In the genomic region with DNA sequence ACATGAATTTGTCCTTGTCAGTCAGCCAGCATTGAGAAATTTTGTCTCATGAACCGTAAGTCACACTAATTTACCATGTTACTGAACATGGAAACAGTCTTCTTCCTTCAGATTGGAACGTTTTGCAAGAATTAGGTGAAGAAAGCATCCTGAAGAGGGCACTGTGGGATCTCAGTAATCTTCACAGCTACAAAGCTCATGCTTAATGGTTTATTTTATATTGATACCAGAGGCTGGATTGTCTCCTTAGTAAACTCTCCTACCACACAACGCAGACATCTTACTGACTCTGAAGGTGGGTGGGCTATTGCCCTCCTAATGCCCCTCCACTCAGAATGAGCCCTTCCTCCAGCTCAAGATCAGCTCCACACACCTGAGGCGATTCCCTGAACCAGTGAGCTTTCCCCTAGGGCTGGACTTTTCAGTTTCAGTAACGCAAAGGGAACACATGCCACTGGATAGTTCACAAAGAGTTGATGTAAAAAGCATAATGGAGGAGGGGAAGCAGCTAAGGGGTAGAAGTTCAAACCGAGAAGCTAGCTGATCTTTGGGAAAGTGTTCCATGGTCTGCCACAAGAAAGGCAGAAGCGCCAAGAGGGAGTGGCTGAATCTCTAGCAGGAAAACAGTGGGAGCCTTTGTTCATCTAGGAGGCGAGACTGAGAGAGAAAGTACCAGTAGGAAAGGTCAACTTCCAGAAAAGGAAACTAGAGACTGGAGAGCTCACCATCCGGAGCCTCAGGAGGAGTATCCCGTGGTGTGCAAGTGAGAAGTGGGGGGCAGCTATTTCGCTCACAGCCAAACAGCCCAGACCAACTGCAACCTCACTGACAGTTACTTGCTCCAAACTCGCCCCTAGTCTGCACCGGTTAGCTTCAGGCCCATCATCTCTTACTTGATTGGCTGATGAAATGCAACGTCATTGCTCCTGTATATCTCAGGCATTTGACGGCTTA, we compare ENCODE assay signal across 8 cellular contexts. TPM values are rescaled to one million over a fixed set of nuclear protein-coding genes. Genes with fewer than 3 reads are reported as not detected.
DNase-seq lines count a peak whose midpoint lies in the region; ATAC-seq, FAIRE-seq and TF ChIP-seq lines count a peak whose summit lies in the region.

A gene (minus strand): TSS at position 849 of the 954 bp plus-strand sequence. CDS start 7,425 bp downstream, outside the sequence.

- in situ Hi-C loops in K562 (cut with MboI): no loop called here

- WGBS in K562 (ENCODE audit: insufficient coverage, low coverage, missing lambda C conversion rate): 3% methylated on average over 11 of the region's 15 CpGs
- WGBS in hepatocyte (ENCODE audit: low lambda C conversion rate, missing lambda C conversion rate): 30% methylated on average over 15 of the region's 15 CpGs

- POLR2A ChIA-PET in Caco-2 (lab: Charles Lee) (interaction anchor here (0.8 to 1.2 kb wide), 3 partner anchors 12 to 238 kb away, joined by 4 to 11 read pairs (median 5); no protein-coding TSS in a partner anchor), K562 (lab: Yijun Ruan, JAX) (no interaction called here)

- H3K9me2 ChIP-seq in hepatocyte (replicated peaks; ENCODE audit: insufficient read depth): no peaks in the 10 kb centered on the region

- H3K36me3 Mint-ChIP-seq in Caco-2 (ENCODE audit: insufficient read depth, unreplicated experiment) (no peaks in the 10 kb centered on the region), IgD-negative memory B cell (no peaks in the 10 kb centered on the region)

- TF ChIP-seq POLR2A in Peyer's patch (IDR thresholded peaks at IDR 0.05): peak; percentile 8 to 11
- no peak for TF ChIP-seq POLR2A in K562 (conservative IDR thresholded peaks at IDR 0.05)

- H3K27me3 Mint-ChIP-seq in Caco-2 (ENCODE audit: insufficient read depth, unreplicated experiment): no peaks in the 10 kb centered on the region
- no peaks in the 10 kb centered on the region for H3K27me3 Mint-ChIP-seq in IgD-negative memory B cell

- peak; percentile 49 to 66 for DNase-seq in Caco-2
- peak in 2 of 3 donors; percentile 57 to 66 for DNase-seq in Peyer's patch
- DNase-seq in K562 (ENCODE audit: extremely low read depth in 1 of 4, low spot score in 3 of 4): peak; percentile 3 to 37 (median 6)
- DNase-seq in hepatocyte (ENCODE audit: low spot score): peak; percentile 81
- no peak for DNase-seq in NCI-H774 (lab: John Stamatoyannopoulos, UW)

- H3K4me1 ChIP-seq in Caco-2 (no peaks in the 10 kb centered on the region), Peyer's patch (peaks cover 0 to 4% (median 0%) of the 10 kb centered on the region in 4 donors), K562 (replicated peaks in 1 of 2; ENCODE audit: control insufficient read depth in 2 of 2, insufficient read depth in 2 of 2, low read length in 2 of 2) (no peaks in the 10 kb centered on the region; a peak in 2 of 5 replicates), hepatocyte (ENCODE audit: insufficient read depth) (no peaks in the 10 kb centered on the region), rectal smooth muscle tissue (ENCODE audit: control insufficient read depth, insufficient read depth, low read length) (no peaks in the 10 kb centered on the region)

- H3K9me1 ChIP-seq in K562 (ENCODE audit: control insufficient read depth, insufficient read depth, low read length): no peaks in the 10 kb centered on the region

- H4K20me1 ChIP-seq in K562 (replicated peaks; ENCODE audit: control insufficient read depth, insufficient read depth, low read length) (no peaks in the 10 kb centered on the region), hepatocyte (ENCODE audit: insufficient read depth, poor library complexity, severe bottlenecking) (no peaks in the 10 kb centered on the region)

- FAIRE-seq in K562 (lab: Jason Lieb, UNC): peak; percentile 63

- intact Hi-C loops in Caco-2 (cut with micrococcal nuclease; ENCODE audit: unreplicated experiment): loop anchor here (1.0 to 2.0 kb wide), 6 partner anchors 29 to 237 kb away; no protein-coding TSS in a partner anchor
- intact Hi-C loops in K562 (cut with micrococcal nuclease): loop anchor here (1.0 kb wide), 1 partner anchor 226 kb away; no protein-coding TSS in a partner anchor

- H3K79me2 ChIP-seq in K562 (ENCODE audit: control insufficient read depth, insufficient read depth, low read length): no peaks in the 10 kb centered on the region
- no peaks in the 10 kb centered on the region for H3K79me2 ChIP-seq in hepatocyte

- H3K4me3 ChIP-seq in Caco-2 (ENCODE audit: low read depth, low read length): peak within 1 kb of the TSS; percentile 45
- H3K4me3 ChIP-seq in Peyer's patch: peak within 1 kb of the TSS; percentile 14 to 52 (median 38)
- H3K4me3 ChIP-seq in K562: no peak within 1 kb of the TSS
- H3K4me3 ChIP-seq in hepatocyte: peak within 1 kb of the TSS; percentile 20
- peak within 1 kb of the TSS; percentile 65 for H3K4me3 ChIP-seq in rectal smooth muscle tissue (ENCODE audit: low read length)

- no peaks in the 10 kb centered on the region for H3K4me1 Mint-ChIP-seq in Caco-2 (ENCODE audit: low read depth, unreplicated experiment)
- peaks cover 24 to 27% (median 25%) of the 10 kb centered on the region in 3 donors for H3K4me1 Mint-ChIP-seq in IgD-negative memory B cell

- CTCF ChIA-PET in Caco-2 (lab: Charles Lee) (interaction anchor here (0.6 to 2.8 kb wide), 18 partner anchors 8 to 239 kb away, joined by 3 to 58 read pairs (median 6); no protein-coding TSS in a partner anchor), K562 (lab: Yijun Ruan, JAX; ENCODE audit: low intra/inter-chr PET ratio) (interaction anchor here (1.0 kb wide), 1 partner anchor 226 kb away, joined by 6 read pairs; no protein-coding TSS in a partner anchor)

- H3K9me3 Mint-ChIP-seq in Caco-2 (ENCODE audit: unreplicated experiment) (no peaks in the 10 kb centered on the region), IgD-negative memory B cell (peaks cover 0 to 3% (median 0%) of the 10 kb centered on the region in 3 donors)

- TF ChIP-seq CTCF in Caco-2 (IDR thresholded peaks at IDR 0.05; ENCODE audit: insufficient read depth in 1 of 2, low read depth in 1 of 2, low read length in 1 of 2, severe bottlenecking in 1 of 2, unreplicated experiment in 1 of 2) (peak; percentile 57 to 68), Peyer's patch (IDR thresholded peaks at IDR 0.05) (peak; percentile 12 to 83 (median 61)), K562 (IDR thresholded peaks at IDR 0.05 in 2 of 3, conservative IDR thresholded peaks at IDR 0.05 in 1 of 3; ENCODE audit: insufficient read depth in 2 of 3, low read depth in 1 of 3, low read length in 3 of 3) (peak in 2 of 3 experiments; percentile 47 to 49; a peak in 4 of 6 replicates), hepatocyte (IDR thresholded peaks at IDR 0.05; ENCODE audit: poor library complexity) (peak; percentile 81)

- H3K36me3 ChIP-seq in Caco-2 (ENCODE audit: control insufficient read depth, insufficient read depth, low read length): no peaks in the 10 kb centered on the region
- H3K36me3 ChIP-seq in Peyer's patch: no peaks in the 10 kb centered on the region
- H3K36me3 ChIP-seq in K562 (ENCODE audit: control insufficient read depth, insufficient read depth, low read length): no peaks in the 10 kb centered on the region
- no peaks in the 10 kb centered on the region for H3K36me3 ChIP-seq in hepatocyte (replicated peaks; ENCODE audit: insufficient read depth, low read depth)
- no peaks in the 10 kb centered on the region for H3K36me3 ChIP-seq in rectal smooth muscle tissue (ENCODE audit: control insufficient read depth, insufficient read depth, low read length)

- H3K27me3 ChIP-seq in Caco-2 (replicated peaks; ENCODE audit: control insufficient read depth, insufficient read depth, low read length): no peaks in the 10 kb centered on the region
- no peaks in the 10 kb centered on the region for H3K27me3 ChIP-seq in Peyer's patch
- no peaks in the 10 kb centered on the region for H3K27me3 ChIP-seq in K562 (ENCODE audit: control insufficient read depth in 2 of 2, insufficient read depth in 2 of 2, low read length in 2 of 2)
- H3K27me3 ChIP-seq in hepatocyte: no peaks in the 10 kb centered on the region
- H3K27me3 ChIP-seq in rectal smooth muscle tissue (ENCODE audit: control insufficient read depth, insufficient read depth, low read length): no peaks in the 10 kb centered on the region

- H3K27ac Mint-ChIP-seq in Caco-2 (ENCODE audit: unreplicated experiment) (peak within 1 kb of the TSS; percentile 78), IgD-negative memory B cell (peak within 1 kb of the TSS; percentile 12 to 53 (median 13))

- H2AFZ ChIP-seq in K562 (ENCODE audit: low read depth, low read length) (peak within 1 kb of the TSS; percentile 72), hepatocyte (peak within 1 kb of the TSS; percentile 89)

- H3K9me3 ChIP-seq in Caco-2: no peaks in the 10 kb centered on the region
- H3K9me3 ChIP-seq in Peyer's patch: no peaks in the 10 kb centered on the region
- H3K9me3 ChIP-seq in K562 (replicated peaks; ENCODE audit: control insufficient read depth, insufficient read depth, low read depth, low read length): no peaks in the 10 kb centered on the region
- H3K9me3 ChIP-seq in hepatocyte (ENCODE audit: low read depth): no peaks in the 10 kb centered on the region

- TF ChIP-seq EP300 in K562 (IDR thresholded peaks at IDR 0.05; ENCODE audit: low read length): no peak

- BruUV-seq in Caco-2 (replicated peaks; lab: Mats Ljungman, UMichigan): TSS peak; percentile 67
- no TSS peak for BruUV-seq in K562 (replicated peaks; lab: Mats Ljungman, UMichigan)

- peak within 1 kb of the TSS; percentile 89 for H3K4me3 Mint-ChIP-seq in Caco-2 (ENCODE audit: unreplicated experiment)
- peak within 1 kb of the TSS; percentile 44 to 80 (median 68) for H3K4me3 Mint-ChIP-seq in IgD-negative memory B cell

- peak within 1 kb of the TSS; percentile 50 to 76 (median 59) for H3K27ac ChIP-seq in Peyer's patch
- no peak within 1 kb of the TSS for H3K27ac ChIP-seq in K562 (ENCODE audit: extremely low read depth, low read depth, low read length)
- H3K27ac ChIP-seq in hepatocyte: peak within 1 kb of the TSS; percentile 87
- peak within 1 kb of the TSS; percentile 48 for H3K27ac ChIP-seq in rectal smooth muscle tissue (ENCODE audit: low read depth, low read length)

- ATAC-seq in GM19395 (IDR thresholded peaks at IDR 0.05; ENCODE audit: unreplicated experiment) (peak; percentile 62), K562 (peak; percentile 77)

- H3K9ac ChIP-seq in K562 (ENCODE audit: insufficient read depth in 1 of 2, low read depth in 2 of 2, low read length in 2 of 2) (no peak within 1 kb of the TSS), rectal smooth muscle tissue (ENCODE audit: low read length) (no peak within 1 kb of the TSS)

- peak in 1 of 2 experiments; percentile 48; a peak in 2 of 4 replicates for TF ChIP-seq RAD21 in K562 (CRISPR knock-in tag; conservative IDR thresholded peaks at IDR 0.05 in 1 of 2, IDR thresholded peaks at IDR 0.05 in 1 of 2)

- H3K4me2 ChIP-seq in K562 (ENCODE audit: insufficient read depth, low read length): peak within 1 kb of the TSS; percentile 37; the same call in 1 of the 2 replicates
- H3K4me2 ChIP-seq in hepatocyte: peak within 1 kb of the TSS; percentile 77

RNA-seq across cellular contexts. Expression of the gene that starts here (rescaled TPM):
- total RNA-seq in Caco-2 (2022) (0.23 TPM in 1 of 2 replicates, not detected in the other), Peyer's patch (10 to 100 TPM in 1 of 4 donors, 1 to 10 TPM in 1, under 1 TPM in 1, not detected in 1; 0.67 to 12.4 (median 1.7) TPM), K562 (2014; rRNA removed) (not detected in 2 replicates), K562 (2014; rRNA removed; fragmentation: Illumina TruSeq; extraction: Trizol) (not detected in 2 replicates), K562 (2015; rRNA removed; fragmentation: Illumina TruSeq; extraction: Trizol) (not detected in 2 replicates), K562 (2021) (not detected in 2 replicates), hepatocyte (0.03 and 0.72 TPM in 2 replicates)
- polyA plus RNA-seq in IgD-negative memory B cell (not detected), K562 (2011; rRNA removed) (not detected in 2 replicates), K562 (2014; fragmentation: Illumina TruSeq; extraction: Trizol) (not detected in 2 replicates), K562 (2014; fragmentation: Nextera tagmentation; extraction: Ambion mirVana) (not detected), K562 (2014; rRNA removed) (not detected in 2 replicates), hepatocyte (0.30 TPM in 1 of 2 replicates, not detected in the other)
- not detected in 2 replicates for total RNA-seq in K562 (2011; cell fraction: chromatin; rRNA removed; ENCODE audit: low replicate concordance)
- not detected in 2 replicates for total RNA-seq in K562 (2011; cell fraction: nucleolus; rRNA removed)
- total RNA-seq in K562 (2011; cell fraction: nucleoplasm; rRNA removed): not detected in 2 replicates
- polyA plus RNA-seq in K562 (2011; cell fraction: cytosol; rRNA removed): not detected in 2 replicates
- not detected in 2 replicates for polyA plus RNA-seq in K562 (2011; cell fraction: nucleus; rRNA removed)
- polyA plus RNA-seq in K562 (2012): not detected in 2 replicates
- polyA minus RNA-seq in K562 (2011; rRNA and poly(A)+ RNA removed): not detected in 2 replicates
- not detected in 2 replicates for polyA minus RNA-seq in K562 (2011; cell fraction: cytosol; rRNA and poly(A)+ RNA removed)
- not detected in 2 replicates for polyA minus RNA-seq in K562 (2011; cell fraction: nucleus; rRNA and poly(A)+ RNA removed)

Comparison
In these comparisons a context has a peak if more than half of its experiments do, and no peak if none do; other contexts are left out.
1. Peak in DNase-seq and H3K4me3 ChIP-seq in Caco-2; RNA of the gene not detected or under 1 TPM.
2. Peak in DNase-seq, ATAC-seq and H3K4me2 ChIP-seq in K562; RNA of the gene not detected or under 1 TPM.
3. Peak in DNase-seq, H3K4me3 ChIP-seq, H3K27ac ChIP-seq and H3K4me2 ChIP-seq in hepatocyte; RNA of the gene not detected or under 1 TPM.